ENCODE assay signal across 2 cellular contexts in the genomic region with DNA sequence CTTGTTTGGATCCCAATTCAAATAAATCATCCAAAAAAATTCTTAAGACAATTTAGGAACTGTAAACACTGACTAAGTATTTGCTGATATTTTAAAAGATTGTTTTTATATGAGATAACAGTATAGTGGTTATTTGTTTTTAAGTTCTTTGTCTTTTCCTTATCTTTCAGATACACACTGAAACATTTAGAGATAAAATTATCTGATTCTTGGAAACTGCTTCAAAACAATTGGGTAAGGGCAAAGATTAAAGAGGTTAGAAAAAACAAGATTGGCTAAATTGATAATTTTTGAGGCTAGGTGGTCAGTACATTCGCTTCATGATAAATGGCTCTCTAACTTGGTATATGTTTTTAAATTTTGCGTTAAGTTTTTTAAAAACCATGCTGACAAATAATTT.
TF ChIP-seq lines count a peak whose summit lies in the region.

No MANE protein-coding gene starts in this region.

TF ChIP-seq in HepG2, 621 proteins besides CTCF, POLR2A, EP300 and RAD21 (continued from another document):
- TF ChIP-seq, protein P1, sequence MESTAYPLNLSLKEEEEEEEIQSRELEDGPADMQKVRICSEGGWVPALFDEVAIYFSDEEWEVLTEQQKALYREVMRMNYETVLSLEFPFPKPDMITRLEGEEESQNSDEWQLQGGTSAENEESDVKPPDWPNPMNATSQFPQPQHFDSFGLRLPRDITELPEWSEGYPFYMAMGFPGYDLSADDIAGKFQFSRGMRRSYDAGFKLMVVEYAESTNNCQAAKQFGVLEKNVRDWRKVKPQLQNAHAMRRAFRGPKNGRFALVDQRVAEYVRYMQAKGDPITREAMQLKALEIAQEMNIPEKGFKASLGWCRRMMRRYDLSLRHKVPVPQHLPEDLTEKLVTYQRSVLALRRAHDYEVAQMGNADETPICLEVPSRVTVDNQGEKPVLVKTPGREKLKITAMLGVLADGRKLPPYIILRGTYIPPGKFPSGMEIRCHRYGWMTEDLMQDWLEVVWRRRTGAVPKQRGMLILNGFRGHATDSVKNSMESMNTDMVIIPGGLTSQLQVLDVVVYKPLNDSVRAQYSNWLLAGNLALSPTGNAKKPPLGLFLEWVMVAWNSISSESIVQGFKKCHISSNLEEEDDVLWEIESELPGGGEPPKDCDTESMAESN (CRISPR knock-in tag; conservative IDR thresholded peaks at IDR 0.05) = no peak
- TF ChIP-seq CREM (IDR thresholded peaks at IDR 0.05) = no peak
- no peak for TF ChIP-seq CREM (CRISPR knock-in tag; IDR thresholded peaks at IDR 0.05)
- peak; percentile 27; the same call in 1 of the 2 replicates for TF ChIP-seq BCL6 (CRISPR knock-in tag; IDR thresholded peaks at IDR 0.05)
- no peak for TF ChIP-seq ZNF230 (CRISPR knock-in tag; IDR thresholded peaks at IDR 0.05)
- TF ChIP-seq, protein P2, sequence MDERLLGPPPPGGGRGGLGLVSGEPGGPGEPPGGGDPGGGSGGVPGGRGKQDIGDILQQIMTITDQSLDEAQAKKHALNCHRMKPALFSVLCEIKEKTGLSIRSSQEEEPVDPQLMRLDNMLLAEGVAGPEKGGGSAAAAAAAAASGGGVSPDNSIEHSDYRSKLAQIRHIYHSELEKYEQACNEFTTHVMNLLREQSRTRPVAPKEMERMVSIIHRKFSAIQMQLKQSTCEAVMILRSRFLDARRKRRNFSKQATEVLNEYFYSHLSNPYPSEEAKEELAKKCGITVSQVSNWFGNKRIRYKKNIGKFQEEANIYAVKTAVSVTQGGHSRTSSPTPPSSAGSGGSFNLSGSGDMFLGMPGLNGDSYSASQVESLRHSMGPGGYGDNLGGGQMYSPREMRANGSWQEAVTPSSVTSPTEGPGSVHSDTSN (CRISPR knock-in tag; IDR thresholded peaks at IDR 0.05) = no peak
- TF ChIP-seq DNMT1 (CRISPR knock-in tag; IDR thresholded peaks at IDR 0.05) = no peak
- TF ChIP-seq, protein P3, sequence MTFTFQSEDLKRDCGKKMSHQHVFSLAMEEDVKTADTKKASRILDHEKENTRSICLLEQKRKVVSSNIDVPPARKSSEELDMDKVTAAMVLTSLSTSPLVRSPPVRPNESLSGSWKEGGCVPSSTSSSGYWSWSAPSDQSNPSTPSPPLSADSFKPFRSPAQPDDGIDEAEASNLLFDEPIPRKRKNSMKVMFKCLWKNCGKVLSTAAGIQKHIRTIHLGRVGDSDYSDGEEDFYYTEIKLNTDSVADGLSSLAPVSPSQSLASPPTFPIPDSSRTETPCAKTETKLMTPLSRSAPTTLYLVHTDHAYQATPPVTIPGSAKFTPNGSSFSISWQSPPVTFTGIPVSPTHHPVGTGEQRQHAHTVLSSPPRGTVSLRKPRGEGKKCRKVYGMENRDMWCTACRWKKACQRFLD (CRISPR knock-in tag; IDR thresholded peaks at IDR 0.05; ENCODE audit: borderline replicate concordance) = no peak
- TF ChIP-seq, protein P4, sequence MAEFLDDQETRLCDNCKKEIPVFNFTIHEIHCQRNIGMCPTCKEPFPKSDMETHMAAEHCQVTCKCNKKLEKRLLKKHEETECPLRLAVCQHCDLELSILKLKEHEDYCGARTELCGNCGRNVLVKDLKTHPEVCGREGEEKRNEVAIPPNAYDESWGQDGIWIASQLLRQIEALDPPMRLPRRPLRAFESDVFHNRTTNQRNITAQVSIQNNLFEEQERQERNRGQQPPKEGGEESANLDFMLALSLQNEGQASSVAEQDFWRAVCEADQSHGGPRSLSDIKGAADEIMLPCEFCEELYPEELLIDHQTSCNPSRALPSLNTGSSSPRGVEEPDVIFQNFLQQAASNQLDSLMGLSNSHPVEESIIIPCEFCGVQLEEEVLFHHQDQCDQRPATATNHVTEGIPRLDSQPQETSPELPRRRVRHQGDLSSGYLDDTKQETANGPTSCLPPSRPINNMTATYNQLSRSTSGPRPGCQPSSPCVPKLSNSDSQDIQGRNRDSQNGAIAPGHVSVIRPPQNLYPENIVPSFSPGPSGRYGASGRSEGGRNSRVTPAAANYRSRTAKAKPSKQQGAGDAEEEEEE (CRISPR knock-in tag; IDR thresholded peaks at IDR 0.05; ENCODE audit: borderline replicate concordance) = no peak
- TF ChIP-seq, protein P5, sequence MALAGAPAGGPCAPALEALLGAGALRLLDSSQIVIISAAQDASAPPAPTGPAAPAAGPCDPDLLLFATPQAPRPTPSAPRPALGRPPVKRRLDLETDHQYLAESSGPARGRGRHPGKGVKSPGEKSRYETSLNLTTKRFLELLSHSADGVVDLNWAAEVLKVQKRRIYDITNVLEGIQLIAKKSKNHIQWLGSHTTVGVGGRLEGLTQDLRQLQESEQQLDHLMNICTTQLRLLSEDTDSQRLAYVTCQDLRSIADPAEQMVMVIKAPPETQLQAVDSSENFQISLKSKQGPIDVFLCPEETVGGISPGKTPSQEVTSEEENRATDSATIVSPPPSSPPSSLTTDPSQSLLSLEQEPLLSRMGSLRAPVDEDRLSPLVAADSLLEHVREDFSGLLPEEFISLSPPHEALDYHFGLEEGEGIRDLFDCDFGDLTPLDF (CRISPR knock-in tag; IDR thresholded peaks at IDR 0.05) = no peak
- TF ChIP-seq LCORL (IDR thresholded peaks at IDR 0.05) = no peak
- no peak for TF ChIP-seq LCORL (CRISPR knock-in tag; IDR thresholded peaks at IDR 0.05)
- TF ChIP-seq NFKB2 (CRISPR knock-in tag; IDR thresholded peaks at IDR 0.05; ENCODE audit: borderline replicate concordance) = no peak
- no peak for TF ChIP-seq SOX13 (IDR thresholded peaks at IDR 0.05)
- TF ChIP-seq SOX13 (CRISPR knock-in tag; conservative IDR thresholded peaks at IDR 0.05 in 1 of 2, IDR thresholded peaks at IDR 0.05 in 1 of 2) = peak in 1 of 2 experiments; percentile 51; a peak in 1 of 4 replicates
TF ChIP-seq in HepG2: peak in this region for 2.

TF ChIP-seq in K562, 482 proteins besides CTCF, POLR2A, EP300 and RAD21 (continued from another document):
- TF ChIP-seq, protein P5 (CRISPR knock-in tag; IDR thresholded peaks at IDR 0.05) = no peak
- TF ChIP-seq SMARCB1 (IDR thresholded peaks at IDR 0.05; ENCODE audit: insufficient read length, low read depth) (no peak), HNRNPH1 (optimal IDR thresholded peaks at IDR 0.05; ENCODE audit: low read depth, low read length) (no peak)
